Comparison of ENCODE assay signal across 1 cellular context in genomic region chr13:110705356-110705825, GRCh38.
A peak's percentile ranks its signal among the peaks of the same experiment; 100 is the strongest.
TF ChIP-seq lines count a peak whose summit lies in the region.

No MANE protein-coding gene starts in this region.

TF ChIP-seq in K562, 482 proteins besides CTCF, POLR2A, EP300 and RAD21:
- TF ChIP-seq CBX5 (IDR thresholded peaks at IDR 0.05; ENCODE audit: borderline replicate concordance, low read depth), result no peak
- no peak for TF ChIP-seq ZNF740 (CRISPR knock-in tag; IDR thresholded peaks at IDR 0.05)
- peak in 1 of 2 experiments; percentile 17; a peak in 1 of 4 replicates for TF ChIP-seq ZNF740 (tag; IDR thresholded peaks at IDR 0.05)
